Comparison of ENCODE assay signal across 8 cellular contexts in the genomic region with DNA sequence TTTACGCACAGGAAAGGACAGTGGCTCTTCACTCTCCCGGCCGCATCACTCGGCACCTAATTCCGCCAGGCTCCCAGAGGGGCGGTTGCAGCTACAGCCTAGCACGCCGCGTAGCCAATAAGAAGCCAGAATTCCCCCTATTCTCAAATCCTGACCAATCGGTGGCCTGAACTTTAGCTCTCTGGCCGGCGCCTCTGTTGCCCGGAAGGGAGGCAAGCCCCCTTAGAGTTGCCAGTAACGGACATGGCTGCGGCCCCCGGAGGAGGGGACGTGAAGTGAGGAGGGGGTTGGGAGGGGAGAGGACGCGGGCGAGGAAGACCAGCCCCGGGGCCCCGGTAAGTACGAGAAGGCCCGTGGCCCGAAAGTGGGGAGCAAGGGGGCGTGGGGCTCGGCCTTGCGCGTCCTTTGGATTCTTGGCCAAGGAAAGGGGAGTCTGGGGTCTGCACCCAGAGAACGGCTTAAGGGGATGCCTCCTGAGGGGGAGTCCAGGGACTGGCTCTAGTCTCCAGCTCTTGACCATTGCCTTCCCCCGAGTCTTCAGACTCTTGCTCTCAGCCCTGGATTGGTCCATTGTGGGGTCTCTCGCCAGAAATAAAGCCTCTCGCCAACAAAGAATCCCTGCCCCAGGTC. TPM values are rescaled to one million over a fixed set of nuclear protein-coding genes. Genes with fewer than 3 reads are reported as not detected.
A peak's percentile ranks its signal among the peaks of the same experiment; 100 is the strongest.
DNase-seq lines count a peak whose midpoint lies in the region; ATAC-seq, FAIRE-seq and TF ChIP-seq lines count a peak whose summit lies in the region.

Gene TMEM94, plus strand, starts transcription at position 219 of the 630 bp plus-strand sequence. CDS start 15,271 bp downstream, outside the sequence.

- no peaks in the 10 kb centered on the region for H3K9me3 Mint-ChIP-seq in Calu3 (ENCODE audit: low read depth, unreplicated experiment)

- H3K36me3 Mint-ChIP-seq in Calu3 (ENCODE audit: insufficient read depth, unreplicated experiment): peaks cover 19% of the 10 kb centered on the region

- peak; percentile 53 for TF ChIP-seq POLR2A in endothelial cell of umbilical vein (IDR thresholded peaks at IDR 0.05; ENCODE audit: low read depth, low read length)

- peak; percentile 89 for FAIRE-seq in endothelial cell of umbilical vein (lab: Jason Lieb, UNC)

- H3K4me1 Mint-ChIP-seq in Calu3 (ENCODE audit: low read depth, unreplicated experiment): peaks cover 24% of the 10 kb centered on the region

- peak; percentile 92 for ATAC-seq in GM21447 (IDR thresholded peaks at IDR 0.05; ENCODE audit: unreplicated experiment)

- BruUV-seq in Calu3 (replicated peaks; lab: Mats Ljungman, UMichigan): no TSS peak
- no TSS peak for BruUV-seq in endothelial cell of umbilical vein (replicated peaks; lab: Mats Ljungman, UMichigan)

- peak within 1 kb of the TSS; percentile 62 for H2AFZ ChIP-seq in OCI-LY3 (ENCODE audit: low read depth, low read length)
- H2AFZ ChIP-seq in endothelial cell of umbilical vein (ENCODE audit: low read depth, low read length): peak within 1 kb of the TSS; percentile 81

- no peaks in the 10 kb centered on the region for H3K27me3 ChIP-seq in OCI-LY3 (ENCODE audit: low read depth, low read length)
- H3K27me3 ChIP-seq in endothelial cell of umbilical vein (ENCODE audit: control insufficient read depth in 2 of 2, insufficient read depth in 2 of 2, low read length in 2 of 2): no peaks in the 10 kb centered on the region

- H3K4me2 ChIP-seq in OCI-LY3 (ENCODE audit: low read length) (peak within 1 kb of the TSS; percentile 86), endothelial cell of umbilical vein (ENCODE audit: insufficient read depth, low read length) (peak within 1 kb of the TSS; percentile 90)

- TF ChIP-seq CTCF in Calu3 (IDR thresholded peaks at IDR 0.05; ENCODE audit: unreplicated experiment) (no peak), OCI-LY3 (IDR thresholded peaks at IDR 0.05; ENCODE audit: low read depth, low read length) (no peak), endothelial cell of umbilical vein (IDR thresholded peaks at IDR 0.05; ENCODE audit: extremely low read depth in 1 of 2, insufficient read depth in 1 of 2, low read depth in 1 of 2, low read length in 2 of 2) (no peak)

- DNase-seq in Calu3 (peak; percentile 91), HuH-7 (ENCODE audit: low spot score) (peak; percentile 96), endothelial cell of umbilical vein (ENCODE audit: low read depth, low spot score) (peak; percentile 97), midbrain (lab: John Stamatoyannopoulos, UW) (peak; percentile 99)
- DNase-seq in activated CD8-positive, alpha-beta memory T cell treated with anti-CD3 and anti-CD28 coated beads, Interleukin-2, amount 50 U/mL, for 48 hours: peak; percentile 90
- peak; percentile 73 to 82 for DNase-seq in stimulated activated CD8-positive, alpha-beta memory T cell treated with anti-CD3 and anti-CD28 coated beads, Interleukin-2, amount 100 ng/mL, for 1 hour (ENCODE audit: low read depth in 2 of 2)

- peak within 1 kb of the TSS; percentile 87 for H3K27ac Mint-ChIP-seq in Calu3 (ENCODE audit: unreplicated experiment)

- H3K79me2 ChIP-seq in OCI-LY3 (ENCODE audit: low read length) (peaks cover 10% of the 10 kb centered on the region), endothelial cell of umbilical vein (ENCODE audit: control insufficient read depth, insufficient read depth, low read length) (peaks cover 9% of the 10 kb centered on the region)

- H3K27ac ChIP-seq in OCI-LY3 (ENCODE audit: low read length): peak within 1 kb of the TSS; percentile 9; the same call in 1 of the 2 replicates
- peak within 1 kb of the TSS; percentile 48 for H3K27ac ChIP-seq in endothelial cell of umbilical vein (ENCODE audit: insufficient read depth, low read depth, low read length)

- CTCF ChIA-PET in Calu3 (lab: Charles Lee): interaction anchor here (0.5 to 1.2 kb wide), 7 partner anchors 15 to 177 kb away, joined by 3 to 6 read pairs (median 3); partner anchors contain the start of genes SLC25A19, SMIM5 and TSEN54
- CTCF ChIA-PET in endothelial cell of umbilical vein (lab: Charles Lee): interaction anchor here (0.7 to 1.4 kb wide), 10 partner anchors 9 to 145 kb away, joined by 3 to 5 read pairs (median 4); partner anchors contain the start of gene TSEN54

- dilution Hi-C loops in endothelial cell of umbilical vein (cut with MboI; ENCODE audit: extremely low pct_ligation_motif_present, low sequenced_read_pairs): no loop called here

- no peaks in the 10 kb centered on the region for H3K27me3 Mint-ChIP-seq in Calu3 (ENCODE audit: unreplicated experiment)

- H3K4me3 Mint-ChIP-seq in Calu3 (ENCODE audit: low read depth, unreplicated experiment): peak within 1 kb of the TSS; percentile 96

- H4K20me1 ChIP-seq in OCI-LY3 (ENCODE audit: insufficient read depth, low read length): no peaks in the 10 kb centered on the region
- no peaks in the 10 kb centered on the region for H4K20me1 ChIP-seq in endothelial cell of umbilical vein (replicated peaks; ENCODE audit: control insufficient read depth, extremely low read depth, insufficient read depth, low read length)

- H3K9ac ChIP-seq in OCI-LY3 (ENCODE audit: low read length) (peak within 1 kb of the TSS; percentile 88), endothelial cell of umbilical vein (replicated peaks; ENCODE audit: extremely low read depth, insufficient read depth, low read length) (peak within 1 kb of the TSS; percentile 90)

- intact Hi-C loops in Calu3 (cut with micrococcal nuclease; ENCODE audit: unreplicated experiment): no loop called here
- intact Hi-C loops in endothelial cell of umbilical vein (cut with micrococcal nuclease): loop anchor here (2.0 kb wide), 1 partner anchor 58 kb away; the partner anchor contains the start of gene CASKIN2

- H3K4me1 ChIP-seq in OCI-LY3 (ENCODE audit: low read length) (peaks cover 19% of the 10 kb centered on the region), endothelial cell of umbilical vein (ENCODE audit: control insufficient read depth, extremely low read depth, insufficient read depth, low read length) (peaks cover 13% of the 10 kb centered on the region)

- POLR2A ChIA-PET in endothelial cell of umbilical vein (lab: Charles Lee): interaction anchor here (0.6 to 1.3 kb wide), 4 partner anchors 9 to 140 kb away, joined by 3 to 5 read pairs (median 4); partner anchors contain the start of gene GRB2

- no peaks in the 10 kb centered on the region for H3K9me1 ChIP-seq in endothelial cell of umbilical vein (replicated peaks; ENCODE audit: control insufficient read depth, extremely low read depth, insufficient read depth, low read length)

- H3K4me3 ChIP-seq in OCI-LY3 (ENCODE audit: low read length): peak within 1 kb of the TSS; percentile 79
- peak within 1 kb of the TSS; percentile 70 to 87 (median 74) for H3K4me3 ChIP-seq in endothelial cell of umbilical vein (replicated peaks in 1 of 3; ENCODE audit: insufficient read depth in 1 of 3, low read depth in 1 of 3, low read length in 3 of 3)

- H3K36me3 ChIP-seq in OCI-LY3 (replicated peaks; ENCODE audit: low read depth, low read length): no peaks in the 10 kb centered on the region
- H3K36me3 ChIP-seq in endothelial cell of umbilical vein (ENCODE audit: control insufficient read depth in 2 of 2, extremely low read depth in 1 of 2, insufficient read depth in 2 of 2, low read length in 2 of 2): no peaks in the 10 kb centered on the region

- H3K9me3 ChIP-seq in OCI-LY3 (ENCODE audit: insufficient read depth, low read length) (no peaks in the 10 kb centered on the region), endothelial cell of umbilical vein (replicated peaks; ENCODE audit: control insufficient read depth, insufficient read depth, low read length) (no peaks in the 10 kb centered on the region)

TF ChIP-seq in endothelial cell of umbilical vein, 7 proteins besides CTCF, POLR2A, EP300 and RAD21:
- TF ChIP-seq, protein P1, sequence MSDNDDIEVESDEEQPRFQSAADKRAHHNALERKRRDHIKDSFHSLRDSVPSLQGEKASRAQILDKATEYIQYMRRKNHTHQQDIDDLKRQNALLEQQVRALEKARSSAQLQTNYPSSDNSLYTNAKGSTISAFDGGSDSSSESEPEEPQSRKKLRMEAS (IDR thresholded peaks at IDR 0.05; ENCODE audit: insufficient read depth, insufficient read length): no peak
- TF ChIP-seq POLR2AphosphoS5 (IDR thresholded peaks at IDR 0.05; ENCODE audit: insufficient read depth, low read depth, low read length) (peak; percentile 31), FOS (IDR thresholded peaks at IDR 0.05; ENCODE audit: borderline replicate concordance, insufficient read depth, low read length) (no peak), GATA2 (IDR thresholded peaks at IDR 0.05; ENCODE audit: insufficient read depth, insufficient read length, low read depth, low read length) (no peak), MYC (IDR thresholded peaks at IDR 0.05; ENCODE audit: low read depth, low read length) (no peak), JUN (IDR thresholded peaks at IDR 0.05; ENCODE audit: borderline replicate concordance, insufficient read depth, insufficient read length, low read depth) (no peak)
TF ChIP-seq in endothelial cell of umbilical vein: peak in this region for 1.

RNA-seq across cellular contexts. Expression of gene TMEM94, which starts in this region (rescaled TPM):
- total RNA-seq in Calu3 (2022) (55.0 and 63.4 TPM in 2 replicates), endothelial cell of umbilical vein (68.4 and 69.2 TPM in 2 replicates)
- polyA plus RNA-seq in endothelial cell of umbilical vein: 75.9 and 131 TPM in 2 replicates
- 46.4 and 54.3 TPM in 2 replicates for polyA plus RNA-seq in endothelial cell of umbilical vein (2011; cell fraction: cytosol; rRNA removed)
- 371 and 452 TPM in 2 replicates for polyA plus RNA-seq in endothelial cell of umbilical vein (2011; cell fraction: nucleus; rRNA removed)
- polyA plus RNA-seq in endothelial cell of umbilical vein (2012): 47.6 and 53.1 TPM in 2 replicates
- 64.3 and 74.9 TPM in 2 replicates for polyA minus RNA-seq in endothelial cell of umbilical vein
- polyA minus RNA-seq in endothelial cell of umbilical vein (2011; cell fraction: cytosol; rRNA and poly(A)+ RNA removed): 25.6 TPM
- polyA minus RNA-seq in endothelial cell of umbilical vein (2011; cell fraction: nucleus; rRNA and poly(A)+ RNA removed): 74.1 and 107 TPM in 2 replicates

Comparison
In these comparisons a context has a peak if more than half of its experiments do, and no peak if none do; other contexts are left out.
1. Peak in every context shown above with its lines: DNase-seq, ATAC-seq, H3K4me3 ChIP-seq and H3K27ac ChIP-seq.